ENCODE assay signal across 1 cellular context in the genomic region with DNA sequence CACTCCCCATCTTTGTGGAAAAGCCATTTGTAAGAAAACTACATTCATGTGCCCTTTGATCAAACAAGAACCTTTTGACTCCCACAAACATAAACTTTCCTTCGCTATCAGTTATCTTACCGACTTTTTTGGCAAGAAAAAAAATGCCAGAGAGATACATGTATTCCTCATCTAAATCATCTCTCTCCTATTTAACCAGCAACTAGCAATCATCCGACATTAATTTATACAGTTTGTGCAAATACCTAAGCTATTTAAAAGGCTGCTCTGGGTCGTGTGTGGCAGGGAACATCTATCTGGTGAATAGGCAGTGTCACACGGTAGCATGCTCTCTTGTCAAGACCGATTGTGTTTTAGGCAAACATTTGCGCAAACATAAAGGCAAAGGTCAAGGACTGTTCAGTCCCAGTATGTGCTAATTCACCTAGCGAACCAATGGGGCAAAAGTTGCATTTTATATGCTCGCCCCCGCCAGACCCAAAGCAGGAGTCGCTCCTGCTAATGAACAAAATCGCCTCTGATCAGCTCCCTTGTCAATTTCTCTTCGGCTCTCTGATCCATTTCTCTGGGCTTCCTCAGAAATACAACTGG.
TF ChIP-seq lines count a peak whose summit lies in the region.

No MANE protein-coding gene starts in this region.

TF ChIP-seq in HepG2, 621 proteins besides CTCF, POLR2A, EP300 and RAD21 (continued from another document and continues in another):
- no peak for TF ChIP-seq ZNF576 (CRISPR knock-in tag; IDR thresholded peaks at IDR 0.05)
- TF ChIP-seq ZNF121 (CRISPR knock-in tag; IDR thresholded peaks at IDR 0.05): no peak
- 0 out of 2 replicates have a peak, but pooled peaks have one; percentile 35 for TF ChIP-seq ZNF124 (CRISPR knock-in tag; IDR thresholded peaks at IDR 0.05)
- TF ChIP-seq TAF15 (IDR thresholded peaks at IDR 0.05; ENCODE audit: low read depth, low read length, poor library complexity, severe bottlenecking): no peak
- peak; percentile 15; the same call in 1 of the 2 replicates for TF ChIP-seq RXRA (CRISPR knock-in tag; IDR thresholded peaks at IDR 0.05)
- no peak for TF ChIP-seq ZNF550 (CRISPR knock-in tag; IDR thresholded peaks at IDR 0.05; ENCODE audit: borderline replicate concordance)
- no peak for TF ChIP-seq ZNF768 (CRISPR knock-in tag; IDR thresholded peaks at IDR 0.05)
- TF ChIP-seq TRIM24 (CRISPR knock-in tag; IDR thresholded peaks at IDR 0.05): peak; percentile 86
- TF ChIP-seq, protein P1, sequence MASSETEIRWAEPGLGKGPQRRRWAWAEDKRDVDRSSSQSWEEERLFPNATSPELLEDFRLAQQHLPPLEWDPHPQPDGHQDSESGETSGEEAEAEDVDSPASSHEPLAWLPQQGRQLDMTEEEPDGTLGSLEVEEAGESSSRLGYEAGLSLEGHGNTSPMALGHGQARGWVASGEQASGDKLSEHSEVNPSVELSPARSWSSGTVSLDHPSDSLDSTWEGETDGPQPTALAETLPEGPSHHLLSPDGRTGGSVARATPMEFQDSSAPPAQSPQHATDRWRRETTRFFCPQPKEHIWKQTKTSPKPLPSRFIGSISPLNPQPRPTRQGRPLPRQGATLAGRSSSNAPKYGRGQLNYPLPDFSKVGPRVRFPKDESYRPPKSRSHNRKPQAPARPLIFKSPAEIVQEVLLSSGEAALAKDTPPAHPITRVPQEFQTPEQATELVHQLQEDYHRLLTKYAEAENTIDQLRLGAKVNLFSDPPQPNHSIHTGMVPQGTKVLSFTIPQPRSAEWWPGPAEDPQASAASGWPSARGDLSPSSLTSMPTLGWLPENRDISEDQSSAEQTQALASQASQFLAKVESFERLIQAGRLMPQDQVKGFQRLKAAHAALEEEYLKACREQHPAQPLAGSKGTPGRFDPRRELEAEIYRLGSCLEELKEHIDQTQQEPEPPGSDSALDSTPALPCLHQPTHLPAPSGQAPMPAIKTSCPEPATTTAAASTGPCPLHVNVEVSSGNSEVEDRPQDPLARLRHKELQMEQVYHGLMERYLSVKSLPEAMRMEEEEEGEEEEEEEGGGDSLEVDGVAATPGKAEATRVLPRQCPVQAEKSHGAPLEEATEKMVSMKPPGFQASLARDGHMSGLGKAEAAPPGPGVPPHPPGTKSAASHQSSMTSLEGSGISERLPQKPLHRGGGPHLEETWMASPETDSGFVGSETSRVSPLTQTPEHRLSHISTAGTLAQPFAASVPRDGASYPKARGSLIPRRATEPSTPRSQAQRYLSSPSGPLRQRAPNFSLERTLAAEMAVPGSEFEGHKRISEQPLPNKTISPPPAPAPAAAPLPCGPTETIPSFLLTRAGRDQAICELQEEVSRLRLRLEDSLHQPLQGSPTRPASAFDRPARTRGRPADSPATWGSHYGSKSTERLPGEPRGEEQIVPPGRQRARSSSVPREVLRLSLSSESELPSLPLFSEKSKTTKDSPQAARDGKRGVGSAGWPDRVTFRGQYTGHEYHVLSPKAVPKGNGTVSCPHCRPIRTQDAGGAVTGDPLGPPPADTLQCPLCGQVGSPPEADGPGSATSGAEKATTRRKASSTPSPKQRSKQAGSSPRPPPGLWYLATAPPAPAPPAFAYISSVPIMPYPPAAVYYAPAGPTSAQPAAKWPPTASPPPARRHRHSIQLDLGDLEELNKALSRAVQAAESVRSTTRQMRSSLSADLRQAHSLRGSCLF (CRISPR knock-in tag; IDR thresholded peaks at IDR 0.05; ENCODE audit: borderline replicate concordance): no peak
- no peak for TF ChIP-seq CHD4 (IDR thresholded peaks at IDR 0.05; ENCODE audit: borderline replicate concordance, low read length)
- TF ChIP-seq CBX1 (IDR thresholded peaks at IDR 0.05; ENCODE audit: low read depth): no peak
- TF ChIP-seq, protein P2, sequence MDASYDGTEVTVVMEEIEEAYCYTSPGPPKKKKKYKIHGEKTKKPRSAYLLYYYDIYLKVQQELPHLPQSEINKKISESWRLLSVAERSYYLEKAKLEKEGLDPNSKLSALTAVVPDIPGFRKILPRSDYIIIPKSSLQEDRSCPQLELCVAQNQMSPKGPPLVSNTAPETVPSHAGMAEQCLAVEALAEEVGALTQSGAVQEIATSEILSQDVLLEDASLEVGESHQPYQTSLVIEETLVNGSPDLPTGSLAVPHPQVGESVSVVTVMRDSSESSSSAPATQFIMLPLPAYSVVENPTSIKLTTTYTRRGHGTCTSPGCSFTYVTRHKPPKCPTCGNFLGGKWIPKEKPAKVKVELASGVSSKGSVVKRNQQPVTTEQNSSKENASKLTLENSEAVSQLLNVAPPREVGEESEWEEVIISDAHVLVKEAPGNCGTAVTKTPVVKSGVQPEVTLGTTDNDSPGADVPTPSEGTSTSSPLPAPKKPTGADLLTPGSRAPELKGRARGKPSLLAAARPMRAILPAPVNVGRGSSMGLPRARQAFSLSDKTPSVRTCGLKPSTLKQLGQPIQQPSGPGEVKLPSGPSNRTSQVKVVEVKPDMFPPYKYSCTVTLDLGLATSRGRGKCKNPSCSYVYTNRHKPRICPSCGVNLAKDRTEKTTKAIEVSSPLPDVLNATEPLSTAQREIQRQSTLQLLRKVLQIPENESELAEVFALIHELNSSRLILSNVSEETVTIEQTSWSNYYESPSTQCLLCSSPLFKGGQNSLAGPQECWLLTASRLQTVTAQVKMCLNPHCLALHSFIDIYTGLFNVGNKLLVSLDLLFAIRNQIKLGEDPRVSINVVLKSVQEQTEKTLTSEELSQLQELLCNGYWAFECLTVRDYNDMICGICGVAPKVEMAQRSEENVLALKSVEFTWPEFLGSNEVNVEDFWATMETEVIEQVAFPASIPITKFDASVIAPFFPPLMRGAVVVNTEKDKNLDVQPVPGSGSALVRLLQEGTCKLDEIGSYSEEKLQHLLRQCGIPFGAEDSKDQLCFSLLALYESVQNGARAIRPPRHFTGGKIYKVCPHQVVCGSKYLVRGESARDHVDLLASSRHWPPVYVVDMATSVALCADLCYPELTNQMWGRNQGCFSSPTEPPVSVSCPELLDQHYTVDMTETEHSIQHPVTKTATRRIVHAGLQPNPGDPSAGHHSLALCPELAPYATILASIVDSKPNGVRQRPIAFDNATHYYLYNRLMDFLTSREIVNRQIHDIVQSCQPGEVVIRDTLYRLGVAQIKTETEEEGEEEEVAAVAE (CRISPR knock-in tag; IDR thresholded peaks at IDR 0.05; ENCODE audit: borderline replicate concordance): 0 out of 2 replicates have a peak, but pooled peaks have one; percentile 32
- TF ChIP-seq, protein P3, sequence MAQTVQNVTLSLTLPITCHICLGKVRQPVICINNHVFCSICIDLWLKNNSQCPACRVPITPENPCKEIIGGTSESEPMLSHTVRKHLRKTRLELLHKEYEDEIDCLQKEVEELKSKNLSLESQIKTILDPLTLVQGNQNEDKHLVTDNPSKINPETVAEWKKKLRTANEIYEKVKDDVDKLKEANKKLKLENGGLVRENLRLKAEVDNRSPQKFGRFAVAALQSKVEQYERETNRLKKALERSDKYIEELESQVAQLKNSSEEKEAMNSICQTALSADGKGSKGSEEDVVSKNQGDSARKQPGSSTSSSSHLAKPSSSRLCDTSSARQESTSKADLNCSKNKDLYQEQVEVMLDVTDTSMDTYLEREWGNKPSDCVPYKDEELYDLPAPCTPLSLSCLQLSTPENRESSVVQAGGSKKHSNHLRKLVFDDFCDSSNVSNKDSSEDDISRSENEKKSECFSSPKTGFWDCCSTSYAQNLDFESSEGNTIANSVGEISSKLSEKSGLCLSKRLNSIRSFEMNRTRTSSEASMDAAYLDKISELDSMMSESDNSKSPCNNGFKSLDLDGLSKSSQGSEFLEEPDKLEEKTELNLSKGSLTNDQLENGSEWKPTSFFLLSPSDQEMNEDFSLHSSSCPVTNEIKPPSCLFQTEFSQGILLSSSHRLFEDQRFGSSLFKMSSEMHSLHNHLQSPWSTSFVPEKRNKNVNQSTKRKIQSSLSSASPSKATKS (CRISPR knock-in tag; IDR thresholded peaks at IDR 0.05): no peak
- TF ChIP-seq, protein P4, sequence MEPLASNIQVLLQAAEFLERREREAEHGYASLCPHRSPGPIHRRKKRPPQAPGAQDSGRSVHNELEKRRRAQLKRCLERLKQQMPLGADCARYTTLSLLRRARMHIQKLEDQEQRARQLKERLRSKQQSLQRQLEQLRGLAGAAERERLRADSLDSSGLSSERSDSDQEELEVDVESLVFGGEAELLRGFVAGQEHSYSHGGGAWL (CRISPR knock-in tag; IDR thresholded peaks at IDR 0.05): no peak
- no peak for TF ChIP-seq ZNF230 (CRISPR knock-in tag; IDR thresholded peaks at IDR 0.05)
- TF ChIP-seq CAMTA2 (CRISPR knock-in tag; IDR thresholded peaks at IDR 0.05; ENCODE audit: borderline replicate concordance): no peak
- TF ChIP-seq ZNF326 (CRISPR knock-in tag; IDR thresholded peaks at IDR 0.05; ENCODE audit: borderline replicate concordance): no peak
- no peak for TF ChIP-seq ZNF17 (CRISPR knock-in tag; IDR thresholded peaks at IDR 0.05)
- TF ChIP-seq ZNF75D (CRISPR knock-in tag; IDR thresholded peaks at IDR 0.05; ENCODE audit: borderline replicate concordance): no peak
- no peak for TF ChIP-seq PTBP1 (IDR thresholded peaks at IDR 0.05; ENCODE audit: low read depth, low read length, poor library complexity, severe bottlenecking)
- no peak for TF ChIP-seq IKZF1 (IDR thresholded peaks at IDR 0.05)
- TF ChIP-seq ZUFSP (CRISPR knock-in tag; IDR thresholded peaks at IDR 0.05; ENCODE audit: borderline replicate concordance): no peak
- TF ChIP-seq ZNF3 (CRISPR knock-in tag; IDR thresholded peaks at IDR 0.05): no peak
- TF ChIP-seq ZNF556 (CRISPR knock-in tag; IDR thresholded peaks at IDR 0.05; ENCODE audit: borderline replicate concordance): no peak
- no peak for TF ChIP-seq ZNF232 (CRISPR knock-in tag; IDR thresholded peaks at IDR 0.05; ENCODE audit: borderline replicate concordance)
- no peak for TF ChIP-seq ZSCAN31 (CRISPR knock-in tag; IDR thresholded peaks at IDR 0.05; ENCODE audit: low read depth)
- TF ChIP-seq PPARG (CRISPR knock-in tag; conservative IDR thresholded peaks at IDR 0.05): peak; percentile 73
- TF ChIP-seq, protein P5, sequence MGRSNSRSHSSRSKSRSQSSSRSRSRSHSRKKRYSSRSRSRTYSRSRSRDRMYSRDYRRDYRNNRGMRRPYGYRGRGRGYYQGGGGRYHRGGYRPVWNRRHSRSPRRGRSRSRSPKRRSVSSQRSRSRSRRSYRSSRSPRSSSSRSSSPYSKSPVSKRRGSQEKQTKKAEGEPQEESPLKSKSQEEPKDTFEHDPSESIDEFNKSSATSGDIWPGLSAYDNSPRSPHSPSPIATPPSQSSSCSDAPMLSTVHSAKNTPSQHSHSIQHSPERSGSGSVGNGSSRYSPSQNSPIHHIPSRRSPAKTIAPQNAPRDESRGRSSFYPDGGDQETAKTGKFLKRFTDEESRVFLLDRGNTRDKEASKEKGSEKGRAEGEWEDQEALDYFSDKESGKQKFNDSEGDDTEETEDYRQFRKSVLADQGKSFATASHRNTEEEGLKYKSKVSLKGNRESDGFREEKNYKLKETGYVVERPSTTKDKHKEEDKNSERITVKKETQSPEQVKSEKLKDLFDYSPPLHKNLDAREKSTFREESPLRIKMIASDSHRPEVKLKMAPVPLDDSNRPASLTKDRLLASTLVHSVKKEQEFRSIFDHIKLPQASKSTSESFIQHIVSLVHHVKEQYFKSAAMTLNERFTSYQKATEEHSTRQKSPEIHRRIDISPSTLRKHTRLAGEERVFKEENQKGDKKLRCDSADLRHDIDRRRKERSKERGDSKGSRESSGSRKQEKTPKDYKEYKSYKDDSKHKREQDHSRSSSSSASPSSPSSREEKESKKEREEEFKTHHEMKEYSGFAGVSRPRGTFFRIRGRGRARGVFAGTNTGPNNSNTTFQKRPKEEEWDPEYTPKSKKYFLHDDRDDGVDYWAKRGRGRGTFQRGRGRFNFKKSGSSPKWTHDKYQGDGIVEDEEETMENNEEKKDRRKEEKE (IDR thresholded peaks at IDR 0.05): no peak
- TF ChIP-seq HOXA9 (CRISPR knock-in tag; IDR thresholded peaks at IDR 0.05; ENCODE audit: borderline replicate concordance): no peak
- TF ChIP-seq ZBTB25 (CRISPR knock-in tag; IDR thresholded peaks at IDR 0.05): no peak
- TF ChIP-seq JARID2 (CRISPR knock-in tag; IDR thresholded peaks at IDR 0.05; ENCODE audit: insufficient replicate concordance): no peak
- no peak for TF ChIP-seq MXD4 (CRISPR knock-in tag; IDR thresholded peaks at IDR 0.05)
- TF ChIP-seq, protein P6, sequence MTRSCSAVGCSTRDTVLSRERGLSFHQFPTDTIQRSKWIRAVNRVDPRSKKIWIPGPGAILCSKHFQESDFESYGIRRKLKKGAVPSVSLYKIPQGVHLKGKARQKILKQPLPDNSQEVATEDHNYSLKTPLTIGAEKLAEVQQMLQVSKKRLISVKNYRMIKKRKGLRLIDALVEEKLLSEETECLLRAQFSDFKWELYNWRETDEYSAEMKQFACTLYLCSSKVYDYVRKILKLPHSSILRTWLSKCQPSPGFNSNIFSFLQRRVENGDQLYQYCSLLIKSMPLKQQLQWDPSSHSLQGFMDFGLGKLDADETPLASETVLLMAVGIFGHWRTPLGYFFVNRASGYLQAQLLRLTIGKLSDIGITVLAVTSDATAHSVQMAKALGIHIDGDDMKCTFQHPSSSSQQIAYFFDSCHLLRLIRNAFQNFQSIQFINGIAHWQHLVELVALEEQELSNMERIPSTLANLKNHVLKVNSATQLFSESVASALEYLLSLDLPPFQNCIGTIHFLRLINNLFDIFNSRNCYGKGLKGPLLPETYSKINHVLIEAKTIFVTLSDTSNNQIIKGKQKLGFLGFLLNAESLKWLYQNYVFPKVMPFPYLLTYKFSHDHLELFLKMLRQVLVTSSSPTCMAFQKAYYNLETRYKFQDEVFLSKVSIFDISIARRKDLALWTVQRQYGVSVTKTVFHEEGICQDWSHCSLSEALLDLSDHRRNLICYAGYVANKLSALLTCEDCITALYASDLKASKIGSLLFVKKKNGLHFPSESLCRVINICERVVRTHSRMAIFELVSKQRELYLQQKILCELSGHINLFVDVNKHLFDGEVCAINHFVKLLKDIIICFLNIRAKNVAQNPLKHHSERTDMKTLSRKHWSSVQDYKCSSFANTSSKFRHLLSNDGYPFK (CRISPR knock-in tag; IDR thresholded peaks at IDR 0.05; ENCODE audit: borderline replicate concordance): no peak
